2 cellular contexts compared by ENCODE assay signal in genomic region chr18:63604791-63605567, GRCh38.
TF ChIP-seq lines count a peak whose summit lies in the region.

No MANE protein-coding gene starts in this region.

TF ChIP-seq in H1, 55 proteins besides CTCF, POLR2A, EP300 and RAD21:
- TF ChIP-seq E2F6 (IDR thresholded peaks at IDR 0.05) (no peak), POU5F1 (IDR thresholded peaks at IDR 0.05; ENCODE audit: low read depth, low read length) (no peak), KDM1A (IDR thresholded peaks at IDR 0.05; ENCODE audit: borderline replicate concordance, low read length) (no peak), SIN3A (conservative IDR thresholded peaks at IDR 0.05 in 1 of 2, IDR thresholded peaks at IDR 0.05 in 1 of 2; ENCODE audit: low read depth in 1 of 2, low read length in 2 of 2) (no peak), ZNF274 (IDR thresholded peaks at IDR 0.05; ENCODE audit: borderline replicate concordance, extremely low read depth, low read length) (no peak), MAFK (IDR thresholded peaks at IDR 0.05; ENCODE audit: low read depth, low read length) (no peak), SIRT6 (IDR thresholded peaks at IDR 0.05; ENCODE audit: low read length) (no peak), KDM4A (IDR thresholded peaks at IDR 0.05; ENCODE audit: low read depth, low read length, severe bottlenecking) (no peak), RXRA (IDR thresholded peaks at IDR 0.05; ENCODE audit: insufficient read depth, low read depth, low read length) (no peak), CBX5 (IDR thresholded peaks at IDR 0.05; ENCODE audit: low read depth, low read length) (no peak), TBP (IDR thresholded peaks at IDR 0.05; ENCODE audit: low read depth, low read length) (no peak), SP4 (IDR thresholded peaks at IDR 0.05; ENCODE audit: low read length) (no peak), POLR2AphosphoS5 (IDR thresholded peaks at IDR 0.05; ENCODE audit: low read depth, low read length) (no peak), MAX (IDR thresholded peaks at IDR 0.05) (no peak), KDM5A (IDR thresholded peaks at IDR 0.05; ENCODE audit: low read length) (no peak), JUN (IDR thresholded peaks at IDR 0.05; ENCODE audit: low read depth, low read length) (no peak), EZH2 (IDR thresholded peaks at IDR 0.05; ENCODE audit: low read depth, low read length, severe bottlenecking) (no peak), GTF2F1 (IDR thresholded peaks at IDR 0.05; ENCODE audit: borderline replicate concordance, low read depth, low read length) (no peak)

TF ChIP-seq in GM23338, 12 proteins besides CTCF, POLR2A, EP300 and RAD21:
- no peak for TF ChIP-seq ZNF462 (CRISPR knock-in tag; IDR thresholded peaks at IDR 0.05)
- TF ChIP-seq NANOG (IDR thresholded peaks at IDR 0.05; ENCODE audit: borderline replicate concordance), result no peak
- no peak for TF ChIP-seq POLR2AphosphoS5 (IDR thresholded peaks at IDR 0.05; ENCODE audit: low read depth)
- no peak for TF ChIP-seq STAT1 (IDR thresholded peaks at IDR 0.05; ENCODE audit: unreplicated experiment)
- TF ChIP-seq ZNF331 (CRISPR knock-in tag; IDR thresholded peaks at IDR 0.05; ENCODE audit: low read depth), result no peak
- no peak for TF ChIP-seq JUNB (IDR thresholded peaks at IDR 0.05; ENCODE audit: unreplicated experiment)
- TF ChIP-seq ETS1 (IDR thresholded peaks at IDR 0.05), result no peak
- TF ChIP-seq CREB1 (CRISPR knock-in tag; IDR thresholded peaks at IDR 0.05; ENCODE audit: low read depth), result no peak
- no peak for TF ChIP-seq ZNF114 (CRISPR knock-in tag; IDR thresholded peaks at IDR 0.05)
- TF ChIP-seq EZH2phosphoT487 (IDR thresholded peaks at IDR 0.05; ENCODE audit: unreplicated experiment), result no peak
- no peak for TF ChIP-seq EZH2 (IDR thresholded peaks at IDR 0.05; ENCODE audit: low read depth, unreplicated experiment)
- TF ChIP-seq REST (IDR thresholded peaks at IDR 0.05; ENCODE audit: unreplicated experiment), result no peak
